20 cellular contexts compared by ENCODE assay signal in the genomic region with DNA sequence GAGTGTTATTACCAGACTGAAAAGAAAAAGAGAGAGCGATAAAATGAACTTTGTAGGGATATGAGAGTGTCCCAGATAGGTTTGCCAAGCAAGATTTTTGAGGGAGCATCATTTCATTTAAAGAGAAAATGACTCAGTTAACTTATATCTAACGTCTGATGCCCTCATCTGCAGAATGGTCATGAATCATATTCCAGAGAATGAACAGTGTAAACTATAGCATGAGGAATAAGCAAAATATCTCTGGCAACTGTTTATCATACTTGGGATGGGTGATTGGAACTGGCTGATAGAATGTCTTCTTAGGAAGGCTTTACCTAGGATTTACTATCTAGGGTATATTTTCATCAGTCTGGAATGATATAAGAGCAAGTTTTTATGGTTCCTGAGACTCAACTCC.
DNase-seq lines count a peak whose midpoint lies in the region; ATAC-seq, FAIRE-seq and TF ChIP-seq lines count a peak whose summit lies in the region.
"Had no signal": no experiment of that assay in that cellular context is flagged by ENCODE, and none has a peak within 500 bp of the region (broad histone marks: within the 10 kb centered on the region; RNA-seq: fewer than 3 reads in every experiment).

No MANE protein-coding gene starts in this region.

- H3F3A ChIP-seq in PC-3 (ENCODE audit: low read length, unreplicated experiment): no peaks in the 10 kb centered on the region

- H3K27ac Mint-ChIP-seq in brain: peak overlapping the region in 3 of 5 experiments; percentile 33 to 83 (median 70)
- H3K27ac Mint-ChIP-seq: CD4-positive, CD25-positive, alpha-beta regulatory T cell had no signal

- no peak overlapping the region for H3K4me2 ChIP-seq in PC-3 (ENCODE audit: low read length)
- H3K4me2 ChIP-seq: A549 had no signal

- DNase-seq in AG04450 (ENCODE audit: low read depth, low spot score) (peak; percentile 37), PC-3 (peak; percentile 2), foreskin fibroblast (peak; percentile 44 to 67), sciatic nerve (ENCODE audit: low spot score) (no peak), GM19239 (ENCODE audit: insufficient read length, low spot score) (no peak), LoVo (ENCODE audit: low spot score) (no peak)
- DNase-seq: Caco-2; CD4-positive, CD25-positive, alpha-beta regulatory T cell; DMS153; KBM-7; NCI-H1048; NCI-H146; NCI-H2081; NCI-H524; Peyer's patch; SHP77 had no signal

- H3K4me3 Mint-ChIP-seq in brain: no peak overlapping the region
- H3K4me3 Mint-ChIP-seq: CD4-positive, CD25-positive, alpha-beta regulatory T cell had no signal

- H3K9ac ChIP-seq in PC-3 (ENCODE audit: low read length): no peak overlapping the region

- no peaks in the 10 kb centered on the region for H3K9me3 ChIP-seq in AG04450 (ENCODE audit: control insufficient read depth, insufficient read depth, low read length)
- H3K9me3 ChIP-seq in PC-3 (ENCODE audit: low read length): no peaks in the 10 kb centered on the region
- H3K9me3 ChIP-seq: A549, Caco-2, Peyer's patch had no signal

- H3K4me3 ChIP-seq in AG04450 (ENCODE audit: low read depth, low read length): no peak overlapping the region
- H3K4me3 ChIP-seq in PC-3 (ENCODE audit: low read length): no peak overlapping the region
- no peak overlapping the region for H3K4me3 ChIP-seq in foreskin fibroblast (ENCODE audit: low read depth in 1 of 2, low read length in 2 of 2)
- H3K4me3 ChIP-seq: A549, Peyer's patch had no signal

- CTCF ChIA-PET in AG04450 (lab: Charles Lee) (interaction anchor here (1.2 kb wide), 1 partner anchor 14 kb away, joined by 3 read pairs; no protein-coding TSS in a partner anchor), PC-3 (lab: Charles Lee) (no interaction called here)

- H3K79me2 ChIP-seq in PC-3 (ENCODE audit: low read length): no peaks in the 10 kb centered on the region

- H2AFZ ChIP-seq in PC-3 (ENCODE audit: low read length): no peak overlapping the region

- FAIRE-seq in GM19239 (lab: Jason Lieb, UNC): no peak
- FAIRE-seq: A549 had no signal

- no peaks in the 10 kb centered on the region for H3K27me3 ChIP-seq in AG04450 (ENCODE audit: control insufficient read depth, insufficient read depth, low read length)
- H3K27me3 ChIP-seq in PC-3 (ENCODE audit: low read length): 0 out of 2 replicates have a peak, but pooled peaks cover 9% of the 10 kb centered on the region
- H3K27me3 ChIP-seq: Peyer's patch had no signal

- no TSS peak for BruUV-seq in PC-3 (replicated peaks; lab: Mats Ljungman, UMichigan)

- ATAC-seq in PC-3 (no peak), sciatic nerve (no peak), HG02938 (IDR thresholded peaks at IDR 0.05; ENCODE audit: unreplicated experiment) (no peak)
- ATAC-seq: A549, HCT116 had no signal

- peaks cover 0 to 8% (median 3%) of the 10 kb centered on the region in 5 experiments for H3K9me3 Mint-ChIP-seq in brain

- TF ChIP-seq CTCF in AG04450 (IDR thresholded peaks at IDR 0.05; ENCODE audit: low read depth, low read length) (no peak), PC-3 (conservative IDR thresholded peaks at IDR 0.05; ENCODE audit: low read depth, low read length) (no peak), brain (conservative IDR thresholded peaks at IDR 0.05) (no peak), foreskin fibroblast (IDR thresholded peaks at IDR 0.05; ENCODE audit: low read depth, low read length) (no peak)

- H3K27me3 Mint-ChIP-seq in brain: peaks cover 12% of the 10 kb centered on the region
- H3K27me3 Mint-ChIP-seq: CD4-positive, CD25-positive, alpha-beta regulatory T cell had no signal

- H3K4me1 Mint-ChIP-seq in brain: peaks cover 80% of the 10 kb centered on the region
- H3K4me1 Mint-ChIP-seq: CD4-positive, CD25-positive, alpha-beta regulatory T cell had no signal

- intact Hi-C loops in PC-3 (cut with micrococcal nuclease) (no loop called here), sciatic nerve (cut with DNase I) (no loop called here)

- H3K9me2 ChIP-seq in PC-3 (replicated peaks; ENCODE audit: low read length): no peaks in the 10 kb centered on the region

- no peaks in the 10 kb centered on the region for H3K36me3 ChIP-seq in PC-3 (ENCODE audit: low read depth, low read length)
- H3K36me3 ChIP-seq: Peyer's patch had no signal

- no peaks in the 10 kb centered on the region for H3K36me3 Mint-ChIP-seq in brain
- H3K36me3 Mint-ChIP-seq: CD4-positive, CD25-positive, alpha-beta regulatory T cell had no signal

- H4K20me1 ChIP-seq in PC-3 (ENCODE audit: low read length): no peaks in the 10 kb centered on the region

- H3K27ac ChIP-seq in AG04450 (ENCODE audit: low read depth, low read length): no peak overlapping the region
- no peak overlapping the region for H3K27ac ChIP-seq in PC-3 (ENCODE audit: low read length)
- H3K27ac ChIP-seq: A549, Peyer's patch had no signal

- no peaks in the 10 kb centered on the region for H3K4me1 ChIP-seq in PC-3 (ENCODE audit: insufficient read depth, low read length)
- H3K4me1 ChIP-seq: A549, Caco-2, Peyer's patch had no signal

- POLR2A ChIA-PET in AG04450 (lab: Yijun Ruan, JAX) (no interaction called here), PC-3 (lab: Charles Lee; ENCODE audit: unreplicated experiment) (no interaction called here)

Comparison
In these comparisons a context has a peak if more than half of its experiments do, and no peak if none do; other contexts are left out.
1. DNase-seq: peak in AG04450 (single experiment), PC-3 (single experiment) and foreskin fibroblast (2 of 2); none in sciatic nerve (single experiment), GM19239 (single experiment) and LoVo (single experiment).